Comparison of ENCODE assay signal across 1 cellular context in the genomic region with DNA sequence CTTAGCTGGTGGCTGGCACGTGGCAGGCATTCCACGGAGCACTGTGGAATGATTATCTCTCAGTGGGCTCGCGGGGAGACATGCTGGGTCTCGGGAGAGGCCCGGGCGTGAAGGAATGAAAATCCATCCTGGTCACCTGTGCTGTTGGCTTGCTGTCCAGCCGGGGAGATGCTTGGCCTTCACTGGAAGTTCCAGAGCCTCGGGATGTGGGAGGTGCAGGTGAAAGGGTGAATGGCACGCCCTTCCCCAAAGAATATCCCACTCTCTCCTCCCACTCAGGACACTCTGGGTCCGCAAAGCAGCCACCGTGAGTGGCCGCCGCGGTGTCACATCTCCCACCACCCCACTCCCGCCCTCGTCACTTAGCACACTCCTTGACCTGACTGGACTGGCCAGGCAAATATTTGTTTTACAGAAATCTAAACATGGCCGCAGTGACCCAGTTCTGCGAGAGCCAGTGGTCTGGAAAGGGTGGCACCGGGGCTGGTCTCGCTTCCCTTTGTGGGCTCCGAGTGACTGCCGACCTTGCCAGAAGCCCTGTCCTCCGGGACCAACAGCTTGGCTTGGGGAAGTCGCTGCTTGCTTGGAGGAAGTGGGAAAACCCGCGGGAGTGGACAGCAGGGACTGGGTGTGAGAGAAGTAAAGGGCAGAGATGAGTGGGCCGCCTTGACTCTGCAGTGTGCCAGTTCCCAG.
A peak's percentile ranks its signal among the peaks of the same experiment; 100 is the strongest.
TF ChIP-seq lines count a peak whose summit lies in the region.

No MANE protein-coding gene starts in this region.

TF ChIP-seq in HepG2, 621 proteins besides CTCF, POLR2A, EP300 and RAD21 (continued from another document and continues in another):
- TF ChIP-seq ZNF713 (CRISPR knock-in tag; IDR thresholded peaks at IDR 0.05) (no peak), ZNF121 (CRISPR knock-in tag; IDR thresholded peaks at IDR 0.05) (peak; percentile 74), FOSL2 (CRISPR knock-in tag; IDR thresholded peaks at IDR 0.05) (peak; percentile 70), CCAR2 (optimal IDR thresholded peaks at IDR 0.05; ENCODE audit: low read depth, low read length) (no peak), PLRG1 (conservative IDR thresholded peaks at IDR 0.05) (no peak), GABPB1 (CRISPR knock-in tag; IDR thresholded peaks at IDR 0.05) (peak; percentile 38; the same call in 1 of the 2 replicates), HMG20B (CRISPR knock-in tag; conservative IDR thresholded peaks at IDR 0.05) (no peak; the same call in 1 of the 2 replicates), ATF7 (IDR thresholded peaks at IDR 0.05) (no peak), ATF7 (CRISPR knock-in tag; IDR thresholded peaks at IDR 0.05) (no peak), ATM (IDR thresholded peaks at IDR 0.05; ENCODE audit: borderline replicate concordance) (no peak), RARA (CRISPR knock-in tag; IDR thresholded peaks at IDR 0.05) (peak; percentile 99), ZSCAN31 (CRISPR knock-in tag; IDR thresholded peaks at IDR 0.05; ENCODE audit: low read depth) (peak; percentile 44; the same call in 1 of the 2 replicates), ISL2 (CRISPR knock-in tag; IDR thresholded peaks at IDR 0.05) (peak; percentile 63), CBX1 (IDR thresholded peaks at IDR 0.05; ENCODE audit: low read depth) (no peak), GATAD2A (CRISPR knock-in tag; IDR thresholded peaks at IDR 0.05) (peak; percentile 97), BHLHE40 (IDR thresholded peaks at IDR 0.05; ENCODE audit: low read length) (no peak), ZNF720 (CRISPR knock-in tag; IDR thresholded peaks at IDR 0.05) (no peak), ZNF670 (CRISPR knock-in tag; IDR thresholded peaks at IDR 0.05; ENCODE audit: borderline replicate concordance) (no peak; the same call in 1 of the 2 replicates), EED (CRISPR knock-in tag; IDR thresholded peaks at IDR 0.05) (no peak), ZNF7 (CRISPR knock-in tag; IDR thresholded peaks at IDR 0.05) (no peak), HDAC1 (CRISPR knock-in tag; IDR thresholded peaks at IDR 0.05) (peak; percentile 85), ZBTB42 (CRISPR knock-in tag; IDR thresholded peaks at IDR 0.05) (no peak)
- TF ChIP-seq, protein P1, sequence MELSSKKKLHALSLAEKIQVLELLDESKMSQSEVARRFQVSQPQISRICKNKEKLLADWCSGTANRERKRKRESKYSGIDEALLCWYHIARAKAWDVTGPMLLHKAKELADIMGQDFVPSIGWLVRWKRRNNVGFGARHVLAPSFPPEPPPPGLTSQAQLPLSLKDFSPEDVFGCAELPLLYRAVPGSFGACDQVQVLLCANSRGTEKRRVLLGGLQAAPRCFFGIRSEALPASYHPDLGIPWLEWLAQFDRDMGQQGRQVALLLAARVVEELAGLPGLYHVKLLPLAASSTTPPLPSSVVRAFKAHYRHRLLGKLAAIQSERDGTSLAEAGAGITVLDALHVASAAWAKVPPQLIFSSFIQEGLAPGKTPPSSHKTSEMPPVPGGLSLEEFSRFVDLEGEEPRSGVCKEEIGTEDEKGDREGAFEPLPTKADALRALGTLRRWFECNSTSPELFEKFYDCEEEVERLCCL (CRISPR knock-in tag; IDR thresholded peaks at IDR 0.05; ENCODE audit: borderline replicate concordance) = no peak
- TF ChIP-seq, protein P2, sequence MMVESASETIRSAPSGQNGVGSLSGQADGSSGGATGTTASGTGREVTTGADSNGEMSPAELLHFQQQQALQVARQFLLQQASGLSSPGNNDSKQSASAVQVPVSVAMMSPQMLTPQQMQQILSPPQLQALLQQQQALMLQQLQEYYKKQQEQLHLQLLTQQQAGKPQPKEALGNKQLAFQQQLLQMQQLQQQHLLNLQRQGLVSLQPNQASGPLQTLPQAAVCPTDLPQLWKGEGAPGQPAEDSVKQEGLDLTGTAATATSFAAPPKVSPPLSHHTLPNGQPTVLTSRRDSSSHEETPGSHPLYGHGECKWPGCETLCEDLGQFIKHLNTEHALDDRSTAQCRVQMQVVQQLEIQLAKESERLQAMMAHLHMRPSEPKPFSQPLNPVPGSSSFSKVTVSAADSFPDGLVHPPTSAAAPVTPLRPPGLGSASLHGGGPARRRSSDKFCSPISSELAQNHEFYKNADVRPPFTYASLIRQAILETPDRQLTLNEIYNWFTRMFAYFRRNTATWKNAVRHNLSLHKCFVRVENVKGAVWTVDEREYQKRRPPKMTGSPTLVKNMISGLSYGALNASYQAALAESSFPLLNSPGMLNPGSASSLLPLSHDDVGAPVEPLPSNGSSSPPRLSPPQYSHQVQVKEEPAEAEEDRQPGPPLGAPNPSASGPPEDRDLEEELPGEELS (CRISPR knock-in tag; IDR thresholded peaks at IDR 0.05) = peak; percentile 79
- TF ChIP-seq, protein P3, sequence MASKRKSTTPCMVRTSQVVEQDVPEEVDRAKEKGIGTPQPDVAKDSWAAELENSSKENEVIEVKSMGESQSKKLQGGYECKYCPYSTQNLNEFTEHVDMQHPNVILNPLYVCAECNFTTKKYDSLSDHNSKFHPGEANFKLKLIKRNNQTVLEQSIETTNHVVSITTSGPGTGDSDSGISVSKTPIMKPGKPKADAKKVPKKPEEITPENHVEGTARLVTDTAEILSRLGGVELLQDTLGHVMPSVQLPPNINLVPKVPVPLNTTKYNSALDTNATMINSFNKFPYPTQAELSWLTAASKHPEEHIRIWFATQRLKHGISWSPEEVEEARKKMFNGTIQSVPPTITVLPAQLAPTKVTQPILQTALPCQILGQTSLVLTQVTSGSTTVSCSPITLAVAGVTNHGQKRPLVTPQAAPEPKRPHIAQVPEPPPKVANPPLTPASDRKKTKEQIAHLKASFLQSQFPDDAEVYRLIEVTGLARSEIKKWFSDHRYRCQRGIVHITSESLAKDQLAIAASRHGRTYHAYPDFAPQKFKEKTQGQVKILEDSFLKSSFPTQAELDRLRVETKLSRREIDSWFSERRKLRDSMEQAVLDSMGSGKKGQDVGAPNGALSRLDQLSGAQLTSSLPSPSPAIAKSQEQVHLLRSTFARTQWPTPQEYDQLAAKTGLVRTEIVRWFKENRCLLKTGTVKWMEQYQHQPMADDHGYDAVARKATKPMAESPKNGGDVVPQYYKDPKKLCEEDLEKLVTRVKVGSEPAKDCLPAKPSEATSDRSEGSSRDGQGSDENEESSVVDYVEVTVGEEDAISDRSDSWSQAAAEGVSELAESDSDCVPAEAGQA (IDR thresholded peaks at IDR 0.05; ENCODE audit: low read depth) = no peak
- TF ChIP-seq, protein P3 (CRISPR knock-in tag; IDR thresholded peaks at IDR 0.05; ENCODE audit: borderline replicate concordance) = no peak
- TF ChIP-seq, protein P4, sequence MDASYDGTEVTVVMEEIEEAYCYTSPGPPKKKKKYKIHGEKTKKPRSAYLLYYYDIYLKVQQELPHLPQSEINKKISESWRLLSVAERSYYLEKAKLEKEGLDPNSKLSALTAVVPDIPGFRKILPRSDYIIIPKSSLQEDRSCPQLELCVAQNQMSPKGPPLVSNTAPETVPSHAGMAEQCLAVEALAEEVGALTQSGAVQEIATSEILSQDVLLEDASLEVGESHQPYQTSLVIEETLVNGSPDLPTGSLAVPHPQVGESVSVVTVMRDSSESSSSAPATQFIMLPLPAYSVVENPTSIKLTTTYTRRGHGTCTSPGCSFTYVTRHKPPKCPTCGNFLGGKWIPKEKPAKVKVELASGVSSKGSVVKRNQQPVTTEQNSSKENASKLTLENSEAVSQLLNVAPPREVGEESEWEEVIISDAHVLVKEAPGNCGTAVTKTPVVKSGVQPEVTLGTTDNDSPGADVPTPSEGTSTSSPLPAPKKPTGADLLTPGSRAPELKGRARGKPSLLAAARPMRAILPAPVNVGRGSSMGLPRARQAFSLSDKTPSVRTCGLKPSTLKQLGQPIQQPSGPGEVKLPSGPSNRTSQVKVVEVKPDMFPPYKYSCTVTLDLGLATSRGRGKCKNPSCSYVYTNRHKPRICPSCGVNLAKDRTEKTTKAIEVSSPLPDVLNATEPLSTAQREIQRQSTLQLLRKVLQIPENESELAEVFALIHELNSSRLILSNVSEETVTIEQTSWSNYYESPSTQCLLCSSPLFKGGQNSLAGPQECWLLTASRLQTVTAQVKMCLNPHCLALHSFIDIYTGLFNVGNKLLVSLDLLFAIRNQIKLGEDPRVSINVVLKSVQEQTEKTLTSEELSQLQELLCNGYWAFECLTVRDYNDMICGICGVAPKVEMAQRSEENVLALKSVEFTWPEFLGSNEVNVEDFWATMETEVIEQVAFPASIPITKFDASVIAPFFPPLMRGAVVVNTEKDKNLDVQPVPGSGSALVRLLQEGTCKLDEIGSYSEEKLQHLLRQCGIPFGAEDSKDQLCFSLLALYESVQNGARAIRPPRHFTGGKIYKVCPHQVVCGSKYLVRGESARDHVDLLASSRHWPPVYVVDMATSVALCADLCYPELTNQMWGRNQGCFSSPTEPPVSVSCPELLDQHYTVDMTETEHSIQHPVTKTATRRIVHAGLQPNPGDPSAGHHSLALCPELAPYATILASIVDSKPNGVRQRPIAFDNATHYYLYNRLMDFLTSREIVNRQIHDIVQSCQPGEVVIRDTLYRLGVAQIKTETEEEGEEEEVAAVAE (CRISPR knock-in tag; IDR thresholded peaks at IDR 0.05; ENCODE audit: borderline replicate concordance) = 0 out of 2 replicates have a peak, but pooled peaks have one; percentile 37
- TF ChIP-seq, protein P5, sequence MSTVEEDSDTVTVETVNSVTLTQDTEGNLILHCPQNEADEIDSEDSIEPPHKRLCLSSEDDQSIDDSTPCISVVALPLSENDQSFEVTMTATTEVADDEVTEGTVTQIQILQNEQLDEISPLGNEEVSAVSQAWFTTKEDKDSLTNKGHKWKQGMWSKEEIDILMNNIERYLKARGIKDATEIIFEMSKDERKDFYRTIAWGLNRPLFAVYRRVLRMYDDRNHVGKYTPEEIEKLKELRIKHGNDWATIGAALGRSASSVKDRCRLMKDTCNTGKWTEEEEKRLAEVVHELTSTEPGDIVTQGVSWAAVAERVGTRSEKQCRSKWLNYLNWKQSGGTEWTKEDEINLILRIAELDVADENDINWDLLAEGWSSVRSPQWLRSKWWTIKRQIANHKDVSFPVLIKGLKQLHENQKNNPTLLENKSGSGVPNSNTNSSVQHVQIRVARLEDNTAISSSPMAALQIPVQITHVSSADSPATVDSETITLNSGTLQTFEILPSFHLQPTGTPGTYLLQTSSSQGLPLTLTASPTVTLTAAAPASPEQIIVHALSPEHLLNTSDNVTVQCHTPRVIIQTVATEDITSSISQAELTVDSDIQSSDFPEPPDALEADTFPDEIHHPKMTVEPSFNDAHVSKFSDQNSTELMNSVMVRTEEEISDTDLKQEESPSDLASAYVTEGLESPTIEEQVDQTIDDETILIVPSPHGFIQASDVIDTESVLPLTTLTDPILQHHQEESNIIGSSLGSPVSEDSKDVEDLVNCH (CRISPR knock-in tag; IDR thresholded peaks at IDR 0.05) = no peak
- TF ChIP-seq, protein P6, sequence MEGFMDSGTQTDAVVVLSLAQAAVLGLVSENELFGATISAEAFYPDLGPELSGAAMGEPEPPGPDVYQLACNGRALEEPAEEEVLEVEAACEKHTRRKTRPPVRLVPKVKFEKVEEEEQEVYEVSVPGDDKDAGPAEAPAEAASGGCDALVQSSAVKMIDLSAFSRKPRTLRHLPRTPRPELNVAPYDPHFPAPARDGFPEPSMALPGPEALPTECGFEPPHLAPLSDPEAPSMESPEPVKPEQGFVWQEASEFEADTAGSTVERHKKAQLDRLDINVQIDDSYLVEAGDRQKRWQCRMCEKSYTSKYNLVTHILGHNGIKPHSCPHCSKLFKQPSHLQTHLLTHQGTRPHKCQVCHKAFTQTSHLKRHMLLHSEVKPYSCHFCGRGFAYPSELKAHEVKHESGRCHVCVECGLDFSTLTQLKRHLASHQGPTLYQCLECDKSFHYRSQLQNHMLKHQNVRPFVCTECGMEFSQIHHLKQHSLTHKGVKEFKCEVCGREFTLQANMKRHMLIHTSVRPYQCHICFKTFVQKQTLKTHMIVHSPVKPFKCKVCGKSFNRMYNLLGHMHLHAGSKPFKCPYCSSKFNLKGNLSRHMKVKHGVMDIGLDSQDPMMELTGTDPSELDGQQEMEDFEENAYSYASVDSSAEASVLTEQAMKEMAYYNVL (CRISPR knock-in tag; IDR thresholded peaks at IDR 0.05; ENCODE audit: borderline replicate concordance) = peak; percentile 34; the same call in 1 of the 2 replicates
- TF ChIP-seq, protein P7, sequence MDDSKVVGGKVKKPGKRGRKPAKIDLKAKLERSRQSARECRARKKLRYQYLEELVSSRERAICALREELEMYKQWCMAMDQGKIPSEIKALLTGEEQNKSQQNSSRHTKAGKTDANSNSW (CRISPR knock-in tag; IDR thresholded peaks at IDR 0.05; ENCODE audit: borderline replicate concordance) = no peak
- TF ChIP-seq, protein P8, sequence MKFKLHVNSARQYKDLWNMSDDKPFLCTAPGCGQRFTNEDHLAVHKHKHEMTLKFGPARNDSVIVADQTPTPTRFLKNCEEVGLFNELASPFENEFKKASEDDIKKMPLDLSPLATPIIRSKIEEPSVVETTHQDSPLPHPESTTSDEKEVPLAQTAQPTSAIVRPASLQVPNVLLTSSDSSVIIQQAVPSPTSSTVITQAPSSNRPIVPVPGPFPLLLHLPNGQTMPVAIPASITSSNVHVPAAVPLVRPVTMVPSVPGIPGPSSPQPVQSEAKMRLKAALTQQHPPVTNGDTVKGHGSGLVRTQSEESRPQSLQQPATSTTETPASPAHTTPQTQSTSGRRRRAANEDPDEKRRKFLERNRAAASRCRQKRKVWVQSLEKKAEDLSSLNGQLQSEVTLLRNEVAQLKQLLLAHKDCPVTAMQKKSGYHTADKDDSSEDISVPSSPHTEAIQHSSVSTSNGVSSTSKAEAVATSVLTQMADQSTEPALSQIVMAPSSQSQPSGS (CRISPR knock-in tag; IDR thresholded peaks at IDR 0.05) = 0 out of 2 replicates have a peak, but pooled peaks have one; percentile 52
